In genomic region chr7:84294907-84295455, GRCh38 we compare ENCODE assay signal across 30 cellular contexts.
"Had no signal": no experiment of that assay in that cellular context is flagged by ENCODE, and none has a peak within 500 bp of the region (broad histone marks: within the 10 kb centered on the region; RNA-seq: fewer than 3 reads in every experiment).

No MANE protein-coding gene starts in this region.

- H3K27me3 ChIP-seq: adrenal gland, body of pancreas, pancreas, right atrium auricular region, stomach, thyroid gland, upper lobe of left lung had no signal

- FAIRE-seq: colon, islet of Langerhans, TTC549 had no signal

- DNase-seq: activated CD4-positive, alpha-beta T cell treated with anti-CD3 and anti-CD28 coated beads for 4 hours; activated CD4-positive, alpha-beta T cell treated with anti-CD3 and anti-CD28 coated beads, Interleukin-2, amount 50 U/mL, for 4 hours; activated naive CD4-positive, alpha-beta T cell; activated T-cell treated with anti-CD3 and anti-CD28 coated beads for 4 hours; activated T-cell treated with anti-CD3 and anti-CD28 coated beads, Interleukin-2, amount 50 U/mL, for 72 hours; adrenal gland; aorta; body of pancreas; effector memory CD4-positive, alpha-beta T cell; erythroblast; glutamatergic neuron; left cardiac atrium; mammary epithelial cell; midbrain; naive thymus-derived CD4-positive, alpha-beta T cell; nucleus accumbens; pancreas; stimulated activated CD4-positive, alpha-beta T cell treated with anti-CD3 and anti-CD28 coated beads, Interleukin-15, amount 100 ng/mL, for 24 hours; stimulated activated CD4-positive, alpha-beta T cell treated with anti-CD3 and anti-CD28 coated beads, Interleukin-2, amount 100 ng/mL, for 24 hours; stimulated activated naive B cell treated with anti-CD40 and anti-IgM and Interleukin-4, amounts not matched to agents 10 μg/mL and 1 μg/mL and 100 μg/mL, for 72 hours; stomach; T-helper 9 cell; thyroid gland; upper lobe of left lung had no signal

- H3K36me3 ChIP-seq: adrenal gland, pancreas, prostate gland, right atrium auricular region, stomach, thyroid gland, upper lobe of left lung had no signal

- H3K27ac ChIP-seq: adrenal gland, body of pancreas, pancreas, prostate gland, right atrium auricular region, stomach, thyroid gland, upper lobe of left lung, VCaP had no signal

- H3K4me1 ChIP-seq: adrenal gland, body of pancreas, pancreas, prostate gland, right atrium auricular region, stomach, thyroid gland, upper lobe of left lung had no signal

- H3K4me3 ChIP-seq: adrenal gland, body of pancreas, pancreas, prostate gland, right atrium auricular region, stomach, thyroid gland, upper lobe of left lung had no signal

- H3K9me3 ChIP-seq: adrenal gland, body of pancreas, pancreas, prostate gland, right atrium auricular region, stomach, thyroid gland, upper lobe of left lung had no signal
